34 cellular contexts compared by ENCODE assay signal in the genomic region with DNA sequence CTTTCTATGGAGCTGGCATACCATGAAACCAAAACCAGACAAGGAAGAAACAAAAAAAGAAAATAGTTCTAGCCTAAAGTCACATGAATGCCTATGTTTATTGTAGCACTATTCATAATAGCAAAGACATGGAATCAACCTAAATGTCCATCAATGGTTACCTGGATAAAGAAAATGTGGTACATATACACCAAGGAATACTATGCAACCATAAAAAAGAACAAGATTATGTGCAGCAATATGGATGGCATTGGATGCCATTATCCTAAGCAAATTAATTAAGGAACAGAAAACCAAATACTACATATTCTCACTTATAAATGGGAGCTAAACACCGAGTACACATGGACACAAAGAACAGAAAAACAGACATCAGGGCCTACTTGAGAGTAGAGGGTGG.
"Had no signal": no experiment of that assay in that cellular context is flagged by ENCODE, and none has a peak within 500 bp of the region (broad histone marks: within the 10 kb centered on the region; RNA-seq: fewer than 3 reads in every experiment).

No MANE protein-coding gene starts in this region.

- H3K4me2 ChIP-seq: hepatocyte had no signal

- H3K4me1 Mint-ChIP-seq: activated CD4-positive, alpha-beta T cell treated with anti-CD3 and anti-CD28 coated beads, Interleukin-2, amount 10 ng/mL, durations not matched to agents 24 days and 14 days; activated CD8-positive, alpha-beta memory T cell treated with anti-CD3 and anti-CD28 coated beads, Interleukin-2, amount 10 ng/mL, durations not matched to agents 7 days and 5 days; activated naive CD4-positive, alpha-beta T cell treated with anti-CD3 and anti-CD28 coated beads, Interleukin-2, amount 50 U/mL, for 24 hours; activated naive CD8-positive, alpha-beta T cell treated with anti-CD3 and anti-CD28 coated beads, Interleukin-2, amount 50 U/mL, for 24 hours had no signal

- H3K9me3 ChIP-seq: colonic mucosa, gastrocnemius medialis had no signal

- H2AFZ ChIP-seq: hepatocyte had no signal

- H3K27ac ChIP-seq: adrenal gland, body of pancreas, colonic mucosa, esophagus muscularis mucosa, foreskin keratinocyte, gastrocnemius medialis, heart right ventricle, hepatocyte, WERI-Rb-1 had no signal

- H3K27me3 Mint-ChIP-seq: activated B cell treated with CpG ODN at 0.5 μM for 24 hours; activated CD4-positive, alpha-beta memory T cell treated with anti-CD3 and anti-CD28 coated beads for 36 hours; activated CD4-positive, alpha-beta T cell treated with anti-CD3 and anti-CD28 coated beads, Interleukin-2, amount 10 ng/mL, durations not matched to agents 24 days and 14 days; activated CD8-positive, alpha-beta memory T cell treated with anti-CD3 and anti-CD28 coated beads, Interleukin-2, amount 10 ng/mL, durations not matched to agents 7 days and 5 days; activated naive CD4-positive, alpha-beta T cell treated with anti-CD3 and anti-CD28 coated beads, Interleukin-2, amount 50 U/mL, for 24 hours; activated naive CD8-positive, alpha-beta T cell treated with anti-CD3 and anti-CD28 coated beads for 36 hours; activated naive CD8-positive, alpha-beta T cell treated with anti-CD3 and anti-CD28 coated beads, Interleukin-2, amount 50 U/mL, for 24 hours; T-helper 17 cell had no signal

- H3K27me3 ChIP-seq: adrenal gland, body of pancreas, colonic mucosa, esophagus muscularis mucosa, foreskin keratinocyte, gastrocnemius medialis, heart right ventricle, hepatocyte had no signal

- H3K4me1 ChIP-seq: adrenal gland, body of pancreas, colonic mucosa, esophagus muscularis mucosa, foreskin keratinocyte, gastrocnemius medialis had no signal

- DNase-seq: activated B cell treated with CpG ODN at 0.5 μM for 24 hours; activated CD4-positive, alpha-beta memory T cell treated with anti-CD3 and anti-CD28 coated beads for 36 hours; activated CD4-positive, alpha-beta T cell treated with anti-CD3 and anti-CD28 coated beads, Interleukin-2, amount 10 ng/mL, durations not matched to agents 24 days and 14 days; activated CD8-positive, alpha-beta memory T cell treated with anti-CD3 and anti-CD28 coated beads, Interleukin-2, amount 10 ng/mL, durations not matched to agents 7 days and 5 days; activated CD8-positive, alpha-beta memory T cell treated with anti-CD3 and anti-CD28 coated beads, Interleukin-2, amount 50 U/mL, for 4 hours; activated CD8-positive, alpha-beta T cell treated with anti-CD3 and anti-CD28 coated beads, Interleukin-2, amount 10 ng/mL, durations not matched to agents 7 days and 5 days; activated effector memory CD4-positive, alpha-beta T cell treated with anti-CD3 and anti-CD28 coated beads, Interleukin-2, amount 50 U/mL, for 16 hours; activated naive CD4-positive, alpha-beta T cell treated with anti-CD3 and anti-CD28 coated beads for 36 hours; activated naive CD8-positive, alpha-beta T cell treated with anti-CD3 and anti-CD28 coated beads for 36 hours; activated naive CD8-positive, alpha-beta T cell treated with anti-CD3 and anti-CD28 coated beads, Interleukin-2, amount 50 U/mL, for 24 hours; activated T-cell treated with anti-CD3 and anti-CD28 coated beads, Interleukin-2, amount 50 U/mL, for 1 hour; activated T-cell treated with anti-CD3 and anti-CD28 coated beads, Interleukin-2, amount 50 U/mL, for 48 hours; adrenal gland; amygdala; aorta; body of pancreas; caudate nucleus; cerebellar nuclear complex; colonic mucosa; effector CD8-positive, alpha-beta T cell; erythroblast; foreskin keratinocyte; gastrocnemius medialis; heart right ventricle; T-helper 17 cell; T1000; WERI-Rb-1 had no signal

- H3K4me3 Mint-ChIP-seq: activated B cell treated with CpG ODN at 0.5 μM for 24 hours; activated CD4-positive, alpha-beta memory T cell treated with anti-CD3 and anti-CD28 coated beads for 36 hours; activated CD4-positive, alpha-beta T cell treated with anti-CD3 and anti-CD28 coated beads, Interleukin-2, amount 10 ng/mL, durations not matched to agents 24 days and 14 days; activated CD8-positive, alpha-beta memory T cell treated with anti-CD3 and anti-CD28 coated beads, Interleukin-2, amount 10 ng/mL, durations not matched to agents 7 days and 5 days; activated CD8-positive, alpha-beta T cell treated with anti-CD3 and anti-CD28 coated beads, Interleukin-2, amount 10 ng/mL, durations not matched to agents 7 days and 5 days; activated naive CD4-positive, alpha-beta T cell treated with anti-CD3 and anti-CD28 coated beads for 36 hours; activated naive CD4-positive, alpha-beta T cell treated with anti-CD3 and anti-CD28 coated beads, Interleukin-2, amount 50 U/mL, for 24 hours; activated naive CD8-positive, alpha-beta T cell treated with anti-CD3 and anti-CD28 coated beads for 36 hours; activated naive CD8-positive, alpha-beta T cell treated with anti-CD3 and anti-CD28 coated beads, Interleukin-2, amount 50 U/mL, for 24 hours; activated T-helper 1 cell treated with anti-CD3 and anti-CD28 coated beads, Interleukin-12 subunit alpha, Interleukin-12 subunit beta, Interleukin-2, Interleukin-4 antibody, amounts not matched to agents 30 ng/mL and 10 ng/mL and 1 ng/mL, durations not matched to agents 14 hours and 24 hours and 36 hours; T-helper 17 cell; T-helper 2 cell treated with Interferon-gamma antibody and Interleukin-4, amounts not matched to agents 5 μg/mL and 100 μg/mL, for 36 hours had no signal

- H3K27ac Mint-ChIP-seq: activated B cell treated with CpG ODN at 0.5 μM for 24 hours; activated CD4-positive, alpha-beta memory T cell treated with anti-CD3 and anti-CD28 coated beads for 36 hours; activated CD4-positive, alpha-beta T cell treated with anti-CD3 and anti-CD28 coated beads, Interleukin-2, amount 10 ng/mL, durations not matched to agents 24 days and 14 days; activated CD8-positive, alpha-beta memory T cell treated with anti-CD3 and anti-CD28 coated beads, Interleukin-2, amount 10 ng/mL, durations not matched to agents 7 days and 5 days; activated CD8-positive, alpha-beta T cell treated with anti-CD3 and anti-CD28 coated beads, Interleukin-2, amount 10 ng/mL, durations not matched to agents 7 days and 5 days; activated naive CD4-positive, alpha-beta T cell treated with anti-CD3 and anti-CD28 coated beads for 36 hours; activated naive CD4-positive, alpha-beta T cell treated with anti-CD3 and anti-CD28 coated beads, Interleukin-2, amount 50 U/mL, for 24 hours; activated naive CD8-positive, alpha-beta T cell treated with anti-CD3 and anti-CD28 coated beads for 36 hours; activated naive CD8-positive, alpha-beta T cell treated with anti-CD3 and anti-CD28 coated beads, Interleukin-2, amount 50 U/mL, for 24 hours; activated T-helper 1 cell treated with anti-CD3 and anti-CD28 coated beads, Interleukin-12 subunit alpha, Interleukin-12 subunit beta, Interleukin-2, Interleukin-4 antibody, amounts not matched to agents 30 ng/mL and 10 ng/mL and 1 ng/mL, durations not matched to agents 14 hours and 24 hours and 36 hours; activated T-helper 2 cell treated with anti-CD3 and anti-CD28 coated beads, Interferon-gamma antibody, Interleukin-2, Interleukin-4, amounts not matched to agents 10 μg/mL and 5 μg/mL and 100 μg/mL, durations not matched to agents 14 hours and 24 hours and 36 hours; T-helper 17 cell; T-helper 2 cell treated with Interferon-gamma antibody and Interleukin-4, amounts not matched to agents 5 μg/mL and 100 μg/mL, for 36 hours had no signal

- ATAC-seq: activated CD4-positive, CD25-positive, alpha-beta regulatory T cell treated with anti-CD3 and anti-CD28 coated beads, Interleukin-2, amount 50 U/mL, for 24 hours; activated CD8-positive, alpha-beta memory T cell treated with anti-CD3 and anti-CD28 coated beads, Interleukin-2, amount 10 ng/mL, durations not matched to agents 7 days and 5 days; activated CD8-positive, alpha-beta T cell treated with anti-CD3 and anti-CD28 coated beads, Interleukin-2, amount 10 ng/mL, durations not matched to agents 7 days and 5 days; activated naive CD8-positive, alpha-beta T cell treated with anti-CD3 and anti-CD28 coated beads, Interleukin-2, amount 50 U/mL, for 24 hours; body of pancreas; foreskin keratinocyte; gastrocnemius medialis; heart right ventricle; T-helper 17 cell had no signal

- H3K4me3 ChIP-seq: adrenal gland, body of pancreas, colonic mucosa, esophagus muscularis mucosa, gastrocnemius medialis, heart right ventricle, hepatocyte had no signal
